In the genomic region with DNA sequence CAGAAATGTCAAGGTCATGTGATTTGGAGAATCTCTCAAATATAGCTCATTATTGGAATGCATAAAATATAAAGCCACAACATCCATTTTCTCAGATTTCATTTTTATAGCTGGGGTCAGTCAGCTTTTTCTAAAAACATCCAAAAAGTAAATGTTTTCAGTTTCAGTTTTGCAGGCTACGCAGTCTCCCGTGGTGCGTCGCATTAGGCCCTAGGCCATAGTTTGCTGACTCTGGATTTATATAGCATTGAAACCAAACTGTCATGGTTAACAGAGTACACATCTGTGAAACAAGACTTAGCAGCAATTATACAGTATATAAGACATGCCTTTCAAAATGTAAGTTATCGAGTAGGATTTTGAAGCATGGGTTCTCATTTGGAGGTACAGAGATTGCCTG, we compare ENCODE assay signal across 17 cellular contexts.
DNase-seq lines count a peak whose midpoint lies in the region; ATAC-seq and TF ChIP-seq lines count a peak whose summit lies in the region.
"Had no signal": no experiment of that assay in that cellular context is flagged by ENCODE, and none has a peak within 500 bp of the region (broad histone marks: within the 10 kb centered on the region; RNA-seq: fewer than 3 reads in every experiment).

No MANE protein-coding gene starts in this region.

- H3K9me3 Mint-ChIP-seq in osteocyte (ENCODE audit: unreplicated experiment), result no peaks in the 10 kb centered on the region

- TF ChIP-seq POLR2A in lower leg skin (IDR thresholded peaks at IDR 0.05), result no peak

- H3K4me3 Mint-ChIP-seq in osteocyte (ENCODE audit: unreplicated experiment), result peak overlapping the region; percentile 3
- H3K4me3 Mint-ChIP-seq: activated CD4-positive, alpha-beta T cell treated with anti-CD3 and anti-CD28 coated beads for 36 hours; activated T-helper 17 cell treated with anti-CD3 and anti-CD28 coated beads, Interleukin-2, amount 50 U/mL, for 72 hours; CD8-positive, alpha-beta T cell; endodermal cell; nephron progenitor cell had no signal

- intact Hi-C loops in lower leg skin (cut with DNase I; ENCODE audit: low total_unique reads), result no loop called here

- H3K36me3 Mint-ChIP-seq in osteocyte (ENCODE audit: unreplicated experiment), result no peaks in the 10 kb centered on the region

- no peak for DNase-seq in osteocyte (ENCODE audit: extremely low spot score, unreplicated experiment)
- DNase-seq in glomerular visceral epithelial cell (ENCODE audit: extremely low spot score), result no peak
- DNase-seq in cerebellar nuclear complex (lab: John Stamatoyannopoulos, UW), result no peak
- no peak for DNase-seq in lower leg skin (ENCODE audit: low spot score in 2 of 2)
- DNase-seq: activated CD4-positive, alpha-beta T cell treated with anti-CD3 and anti-CD28 coated beads for 36 hours; body of pancreas; CD8-positive, alpha-beta T cell; endodermal cell; heart right ventricle; Kasumi-1; NCI-H2081; nephron progenitor cell had no signal

- TF ChIP-seq CTCF in osteocyte (IDR thresholded peaks at IDR 0.05), result no peak
- no peak for TF ChIP-seq CTCF in lower leg skin (IDR thresholded peaks at IDR 0.05)

- peaks cover 37% of the 10 kb centered on the region for H3K4me1 Mint-ChIP-seq in osteocyte (ENCODE audit: unreplicated experiment)
- H3K4me1 Mint-ChIP-seq: activated CD4-positive, alpha-beta T cell treated with anti-CD3 and anti-CD28 coated beads for 36 hours; activated T-helper 17 cell treated with anti-CD3 and anti-CD28 coated beads, Interleukin-2, amount 50 U/mL, for 72 hours had no signal

- H3K4me3 ChIP-seq in lower leg skin (ENCODE audit: low read depth, poor library complexity, severe bottlenecking), result no peak overlapping the region
- H3K4me3 ChIP-seq: body of pancreas, heart right ventricle had no signal

- no peaks in the 10 kb centered on the region for H3K27me3 Mint-ChIP-seq in osteocyte (ENCODE audit: unreplicated experiment)

- H3K27ac Mint-ChIP-seq in osteocyte (ENCODE audit: unreplicated experiment), result peak overlapping the region; percentile 90
- H3K27ac Mint-ChIP-seq: activated CD4-positive, alpha-beta T cell treated with anti-CD3 and anti-CD28 coated beads for 36 hours; activated T-helper 17 cell treated with anti-CD3 and anti-CD28 coated beads, Interleukin-2, amount 50 U/mL, for 72 hours; CD8-positive, alpha-beta T cell; nephron progenitor cell had no signal

- WGBS in lower leg skin, 2 donors, result 77 to 80% methylated on average over 5 of the region's 5 CpGs

- ATAC-seq in GM19043 (IDR thresholded peaks at IDR 0.05; ENCODE audit: low read depth, unreplicated experiment) (peak; percentile 91), HG02588 (IDR thresholded peaks at IDR 0.05; ENCODE audit: unreplicated experiment) (peak; percentile 75), HG03354 (IDR thresholded peaks at IDR 0.05; ENCODE audit: poor library complexity, severe bottlenecking, unreplicated experiment) (peak; percentile 72)
- ATAC-seq: activated CD4-positive, alpha-beta T cell treated with anti-CD3 and anti-CD28 coated beads for 36 hours; activated T-helper 17 cell treated with anti-CD3 and anti-CD28 coated beads, Interleukin-2, amount 50 U/mL, for 72 hours; CD8-positive, alpha-beta T cell; left lobe of liver had no signal
